11 cellular contexts compared by ENCODE assay signal in genomic region chr11:113189909-113190667, GRCh38.
DNase-seq lines count a peak whose midpoint lies in the region; ATAC-seq and TF ChIP-seq lines count a peak whose summit lies in the region.
"Had no signal": no experiment of that assay in that cellular context is flagged by ENCODE, and none has a peak within 500 bp of the region (broad histone marks: within the 10 kb centered on the region; RNA-seq: fewer than 3 reads in every experiment).

No MANE protein-coding gene starts in this region.

- no peaks in the 10 kb centered on the region for H3K4me1 ChIP-seq in Caco-2

- intact Hi-C loops in CD14-positive monocyte (cut with micrococcal nuclease), result no loop called here
- intact Hi-C loops in Caco-2 (cut with micrococcal nuclease; ENCODE audit: unreplicated experiment), result no loop called here

- no peaks in the 10 kb centered on the region for H3K27me3 ChIP-seq in Caco-2 (replicated peaks; ENCODE audit: control insufficient read depth, insufficient read depth, low read length)

- DNase-seq in CD14-positive monocyte (ENCODE audit: low spot score) (peak; percentile 72), NCI-H69 (lab: John Stamatoyannopoulos, UW) (peak; percentile 68), dedifferentiated amniotic fluid mesenchymal stem cell (ENCODE audit: extremely low spot score) (peak; percentile 87), myocyte (ENCODE audit: low read depth) (peak; percentile 96), Caco-2 (no peak)
- no peak for DNase-seq in effector CD8-positive, alpha-beta T cell (lab: John Stamatoyannopoulos, UW)
- DNase-seq: activated T-cell treated with anti-CD3 and anti-CD28 coated beads, Interleukin-2, amount 50 U/mL, for 48 hours; DND-41; NCI-H1092 had no signal

- no peaks in the 10 kb centered on the region for H3K36me3 ChIP-seq in Caco-2 (ENCODE audit: control insufficient read depth, insufficient read depth, low read length)

- H3K27ac Mint-ChIP-seq in CD14-positive monocyte (peak overlapping the region; percentile 92 to 96 (median 95)), Caco-2 (ENCODE audit: unreplicated experiment) (no peak overlapping the region)

- H3K4me1 Mint-ChIP-seq in CD14-positive monocyte (peaks cover 43% of the 10 kb centered on the region), Caco-2 (ENCODE audit: low read depth, unreplicated experiment) (no peaks in the 10 kb centered on the region)

- H3K9me3 Mint-ChIP-seq in CD14-positive monocyte (peaks cover 0 to 1% (median 0%) of the 10 kb centered on the region in 7 donors), Caco-2 (ENCODE audit: unreplicated experiment) (no peaks in the 10 kb centered on the region)

- no peaks in the 10 kb centered on the region for H3K9me3 ChIP-seq in Caco-2

- CTCF ChIA-PET in Caco-2 (lab: Charles Lee), result no interaction called here

- no TSS peak for BruUV-seq in Caco-2 (replicated peaks; lab: Mats Ljungman, UMichigan)

- H3K4me3 Mint-ChIP-seq in CD14-positive monocyte (peak overlapping the region; percentile 58 to 77), Caco-2 (ENCODE audit: unreplicated experiment) (no peak overlapping the region)

- H3K4me3 ChIP-seq in Caco-2 (ENCODE audit: low read depth, low read length), result no peak overlapping the region

- H3K36me3 Mint-ChIP-seq in CD14-positive monocyte (no peaks in the 10 kb centered on the region), Caco-2 (ENCODE audit: insufficient read depth, unreplicated experiment) (no peaks in the 10 kb centered on the region)

- TF ChIP-seq CTCF in CD14-positive monocyte (IDR thresholded peaks at IDR 0.05), result no peak
- no peak for TF ChIP-seq CTCF in Caco-2 (IDR thresholded peaks at IDR 0.05; ENCODE audit: insufficient read depth in 1 of 2, low read depth in 1 of 2, low read length in 1 of 2, severe bottlenecking in 1 of 2, unreplicated experiment in 1 of 2)

- ATAC-seq in GM21447 (IDR thresholded peaks at IDR 0.05; ENCODE audit: unreplicated experiment), result no peak
- ATAC-seq in HG03442 (IDR thresholded peaks at IDR 0.05; ENCODE audit: unreplicated experiment), result no peak

- POLR2A ChIA-PET in Caco-2 (lab: Charles Lee), result no interaction called here

- H3K27me3 Mint-ChIP-seq in CD14-positive monocyte (ENCODE audit: low read depth in 3 of 3) (peaks cover 8 to 14% (median 9%) of the 10 kb centered on the region in 3 donors), Caco-2 (ENCODE audit: insufficient read depth, unreplicated experiment) (peaks cover 16% of the 10 kb centered on the region)

Comparison
In these comparisons a context has a peak if more than half of its experiments do, and no peak if none do; other contexts are left out.
1. DNase-seq: peak in CD14-positive monocyte (single experiment), NCI-H69 (single experiment), dedifferentiated amniotic fluid mesenchymal stem cell (single experiment) and myocyte (single experiment); none in effector CD8-positive, alpha-beta T cell (single experiment) and Caco-2 (0 of 2).